1 cellular context compared by ENCODE assay signal in the genomic region with DNA sequence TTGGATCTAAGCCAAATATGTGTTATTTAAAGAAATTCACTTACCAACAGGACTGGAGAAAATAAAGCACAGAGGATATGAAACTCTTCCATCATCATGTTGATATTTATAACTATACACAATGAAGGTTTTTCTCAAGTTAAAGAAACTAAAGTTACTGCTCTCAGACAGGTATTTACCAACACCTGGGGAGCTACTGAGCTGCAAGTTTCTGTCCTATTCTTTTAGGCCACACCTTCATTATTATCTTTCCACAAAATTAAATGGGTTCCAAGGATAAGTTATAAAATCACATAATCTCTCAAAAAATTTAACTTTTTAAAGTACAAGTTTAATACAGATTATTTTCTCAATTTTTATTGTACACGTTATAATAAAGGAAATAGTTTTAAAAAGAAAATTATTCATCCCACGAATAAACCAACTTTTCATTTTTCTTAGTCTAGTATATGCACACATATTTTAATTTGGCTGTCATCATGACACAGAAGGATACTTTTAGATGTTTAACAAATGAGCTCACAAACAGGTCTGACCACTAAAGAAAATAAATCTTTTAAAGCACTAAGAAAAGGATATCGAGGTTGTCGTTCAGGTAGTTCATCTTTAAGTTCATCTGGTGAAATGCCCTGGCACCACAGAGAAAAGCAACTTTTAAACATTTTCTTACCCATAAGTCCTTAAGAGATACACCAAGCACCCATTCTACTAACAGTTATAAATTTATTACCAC.
TF ChIP-seq lines count a peak whose summit lies in the region.

No MANE protein-coding gene starts in this region.

TF ChIP-seq in K562, 482 proteins besides CTCF, POLR2A, EP300 and RAD21:
- TF ChIP-seq NFIC (IDR thresholded peaks at IDR 0.05), result 0 out of 2 replicates have a peak, but pooled peaks have one; percentile 38
- no peak for TF ChIP-seq ZNF57 (CRISPR knock-in tag; IDR thresholded peaks at IDR 0.05)
